Comparison of ENCODE assay signal across 9 cellular contexts in the genomic region with DNA sequence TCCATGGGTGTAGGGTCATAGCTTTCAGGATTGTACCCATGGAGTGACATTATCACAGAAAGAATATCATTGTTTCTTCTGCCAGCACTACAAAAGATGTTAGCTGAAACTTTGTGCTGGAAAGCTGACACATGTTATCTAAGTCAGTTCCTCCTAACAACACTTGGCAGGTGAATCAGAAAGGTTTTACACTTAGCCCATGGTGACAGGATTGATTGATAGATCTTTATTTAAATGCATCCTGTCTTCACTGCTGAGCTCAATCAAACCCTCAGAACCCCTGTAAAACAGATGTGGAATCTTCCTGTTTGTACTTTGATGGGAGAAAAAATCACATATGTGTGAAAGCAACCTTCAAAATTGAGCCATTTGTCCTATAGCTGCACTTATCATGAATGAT.
"Had no signal": no experiment of that assay in that cellular context is flagged by ENCODE, and none has a peak within 500 bp of the region (broad histone marks: within the 10 kb centered on the region; RNA-seq: fewer than 3 reads in every experiment).

No MANE protein-coding gene starts in this region.

- ATAC-seq: GM23338, HCT116 had no signal

- H3K4me1 ChIP-seq: HAP-1 had no signal

- H3K4me2 ChIP-seq: GM23338 had no signal

- H3K27ac Mint-ChIP-seq: GM23338, H9, HFFc6 had no signal

- H3K4me3 ChIP-seq: GM23248, GM23338, HAP-1 had no signal

- H3K9me3 ChIP-seq: HAP-1 had no signal

- DNase-seq: GM23248, GOT3, H7, H9, HCEC 1CT, HFFc6 had no signal

- H3K36me3 ChIP-seq: HAP-1 had no signal

- H3K9ac ChIP-seq: GM23248 had no signal

- H3K9me3 Mint-ChIP-seq: GM23338, H9 had no signal

- H2AFZ ChIP-seq: GM23248, GM23338 had no signal

- H3K27ac ChIP-seq: GM23248 had no signal

- H3K4me3 Mint-ChIP-seq: GM23338, H9, HFFc6 had no signal

- H3K4me1 Mint-ChIP-seq: H9 had no signal
